ENCODE assay signal across 12 cellular contexts in genomic region chr17:64413505-64413904, GRCh38. TPM values are rescaled to one million over a fixed set of nuclear protein-coding genes. Genes with fewer than 3 reads are reported as not detected.
A peak's percentile ranks its signal among the peaks of the same experiment; 100 is the strongest.
DNase-seq lines count a peak whose midpoint lies in the region; ATAC-seq, FAIRE-seq and TF ChIP-seq lines count a peak whose summit lies in the region.
"Had no signal": no experiment of that assay in that cellular context is flagged by ENCODE, and none has a peak within 500 bp of the region (broad histone marks: within the 10 kb centered on the region; RNA-seq: fewer than 3 reads in every experiment).

No MANE protein-coding gene starts in this region.

- no peaks in the 10 kb centered on the region for H3K79me2 ChIP-seq in GM12878 (ENCODE audit: control insufficient read depth, insufficient read depth, low read length)

- no peak for ATAC-seq in heart right ventricle
- ATAC-seq in Right ventricle myocardium superior (ENCODE audit: poor library complexity): no peak
- peak; percentile 79 for ATAC-seq in HG03095 (IDR thresholded peaks at IDR 0.05; ENCODE audit: unreplicated experiment)
- peak; percentile 87 for ATAC-seq in GM12878
- ATAC-seq in GM18873 (IDR thresholded peaks at IDR 0.05; ENCODE audit: low FRiP score, unreplicated experiment): no peak

- WGBS in heart right ventricle, 2 donors: 65 to 69% methylated on average over 3 of the region's 3 CpGs
- 0% methylated on average over 3 of the region's 3 CpGs for WGBS in GM12878 (ENCODE audit: insufficient coverage, insufficient replicate concordance, low lambda C conversion rate, missing lambda C conversion rate)
- 36 to 70% methylated on average over 2 to 3 of the region's 3 CpGs for WGBS in transverse colon (ENCODE audit: low coverage in 1 of 2), 2 donors

- TF ChIP-seq POLR2A in GM12878 (IDR thresholded peaks at IDR 0.05; ENCODE audit: low read depth, low read length) (no peak), transverse colon (IDR thresholded peaks at IDR 0.05) (no peak)

- H3K9me3 ChIP-seq in heart right ventricle: no peaks in the 10 kb centered on the region
- H3K9me3 ChIP-seq in GM12878 (replicated peaks; ENCODE audit: control insufficient read depth, insufficient read depth, low read length): no peaks in the 10 kb centered on the region
- no peaks in the 10 kb centered on the region for H3K9me3 ChIP-seq in transverse colon
- no peaks in the 10 kb centered on the region for H3K9me3 ChIP-seq in ascending aorta
- H3K9me3 ChIP-seq: SJSA1, stomach had no signal

- H3K36me3 ChIP-seq in heart right ventricle (no peaks in the 10 kb centered on the region), GM12878 (ENCODE audit: control insufficient read depth in 2 of 2, insufficient read depth in 2 of 2, low read length in 1 of 2) (no peaks in the 10 kb centered on the region), transverse colon (no peaks in the 10 kb centered on the region), ascending aorta (no peaks in the 10 kb centered on the region)
- H3K36me3 ChIP-seq: SJSA1, stomach had no signal

- TF ChIP-seq RAD21 in GM12878 (IDR thresholded peaks at IDR 0.05; ENCODE audit: insufficient read depth, low read depth, low read length): no peak; the same call in 1 of the 2 replicates

- no peak for TF ChIP-seq CTCF in heart right ventricle (IDR thresholded peaks at IDR 0.05)
- no peak for TF ChIP-seq CTCF in GM12878 (IDR thresholded peaks at IDR 0.05 in 2 of 3, conservative IDR thresholded peaks at IDR 0.05 in 1 of 3; ENCODE audit: control insufficient read depth in 2 of 3, extremely low read depth in 1 of 3, insufficient read depth in 1 of 3, low read depth in 3 of 3, low read length in 3 of 3)
- TF ChIP-seq CTCF in transverse colon (IDR thresholded peaks at IDR 0.05): no peak
- TF ChIP-seq CTCF in ascending aorta (IDR thresholded peaks at IDR 0.05): no peak

- intact Hi-C loops in heart right ventricle (cut with DNase I): loop anchor here in 1 of 10 donors (5.0 kb wide), 1 partner anchor 91 kb away; no protein-coding TSS in a partner anchor
- intact Hi-C loops in Right ventricle myocardium superior (cut with DNase I): loop anchor here (2.0 to 10.0 kb wide), 2 partner anchors 105 to 231 kb away; no protein-coding TSS in a partner anchor
- intact Hi-C loops in GM12878 (cut with micrococcal nuclease; ENCODE audit: unreplicated experiment): loop anchor here (5.0 kb wide), 1 partner anchor 36 kb away; no protein-coding TSS in a partner anchor
- intact Hi-C loops in transverse colon (cut with DNase I; ENCODE audit: low total_unique reads): no loop called here
- intact Hi-C loops in ascending aorta (cut with DNase I): no loop called here

- in situ Hi-C loops in GM12878 (cut with MboI) (no loop called here), transverse colon (cut with MboI; ENCODE audit: low pct_ligation_motif_present in 1 of 4, low pct_unique_long_range_greater_than_20kb in 1 of 4, low sequenced_read_pairs in 3 of 4) (loop anchor here in 1 of 4 donors (10.0 kb wide), 1 partner anchor 89 kb away; no protein-coding TSS in a partner anchor)

- H2AFZ ChIP-seq in GM12878 (ENCODE audit: control insufficient read depth, low read depth, low read length): peak overlapping the region; percentile 67

- H4K20me1 ChIP-seq in GM12878 (ENCODE audit: control insufficient read depth, insufficient read depth): no peaks in the 10 kb centered on the region

- DNase-seq in heart right ventricle (no peak), Right ventricle myocardium superior (no peak), GM12878 (ENCODE audit: low read depth, low spot score) (peak; percentile 43), transverse colon (peak; percentile 40), HPDE6-E6E7 (ENCODE audit: extremely low spot score) (no peak), ascending aorta (ENCODE audit: low spot score in 2 of 2) (no peak)
- DNase-seq: AML-193, dorsolateral prefrontal cortex, stomach had no signal

- H3K4me1 ChIP-seq in heart right ventricle: peaks cover 0 to 51% (median 22%) of the 10 kb centered on the region in 9 donors
- H3K4me1 ChIP-seq in GM12878 (ENCODE audit: control insufficient read depth, insufficient read depth, low read length): peaks cover 30% of the 10 kb centered on the region
- peaks cover 0 to 2% (median 0%) of the 10 kb centered on the region in 4 donors for H3K4me1 ChIP-seq in transverse colon
- peaks cover 0 to 3% of the 10 kb centered on the region in 2 donors for H3K4me1 ChIP-seq in ascending aorta

- TF ChIP-seq EP300 in GM12878 (IDR thresholded peaks at IDR 0.05; ENCODE audit: borderline replicate concordance in 1 of 2, control insufficient read depth in 1 of 2, low read depth in 2 of 2, low read length in 2 of 2): 0 out of 4 replicates have a peak, but pooled peaks of 1 of the 2 experiments have one; percentile 27
- no peak for TF ChIP-seq EP300 in transverse colon (IDR thresholded peaks at IDR 0.05; ENCODE audit: low read depth)

- CTCF ChIA-PET in GM12878 (lab: Yijun Ruan, JAX): interaction anchor here (0.9 to 4.7 kb wide), 7 partner anchors 9 to 106 kb away, joined by 3 to 22 read pairs (median 8); no protein-coding TSS in a partner anchor

- no peaks in the 10 kb centered on the region for H3K27me3 ChIP-seq in heart right ventricle
- H3K27me3 ChIP-seq in GM12878 (replicated peaks in 1 of 2; ENCODE audit: control insufficient read depth in 2 of 2, insufficient read depth in 2 of 2, low read length in 1 of 2): no peaks in the 10 kb centered on the region
- H3K27me3 ChIP-seq in transverse colon: no peaks in the 10 kb centered on the region
- no peaks in the 10 kb centered on the region for H3K27me3 ChIP-seq in ascending aorta
- H3K27me3 ChIP-seq: dorsolateral prefrontal cortex, stomach had no signal

- H3K9ac ChIP-seq in GM12878 (ENCODE audit: control insufficient read depth, insufficient read depth, low read length): peak overlapping the region; percentile 8; the same call in 1 of the 2 replicates

- no peak for FAIRE-seq in GM12878 (lab: Jason Lieb, UNC)

- POLR2A ChIA-PET in GM12878 (lab: Charles Lee): interaction anchor here (0.5 to 1.2 kb wide), 3 partner anchors 69 to 511 kb away, joined by 3 to 7 read pairs (median 3); no protein-coding TSS in a partner anchor

- SMC1A ChIA-PET in GM12878 (lab: Charles Lee; ENCODE audit: uncharacterized antibody, unreplicated experiment): interaction anchor here (1.0 to 2.9 kb wide), 14 partner anchors 9 to 107 kb away, joined by 3 to 21 read pairs (median 8); no protein-coding TSS in a partner anchor

- peak overlapping the region in 6 of 10 donors; percentile 2 to 39 (median 25) for H3K4me3 ChIP-seq in heart right ventricle
- peak overlapping the region; percentile 56; the same call in 1 of the 2 replicates for H3K4me3 ChIP-seq in GM12878
- no peak overlapping the region for H3K4me3 ChIP-seq in transverse colon
- no peak overlapping the region for H3K4me3 ChIP-seq in ascending aorta
- H3K4me3 ChIP-seq: SJSA1, stomach had no signal

- RAD21 ChIA-PET in GM12878 (lab: Charles Lee; ENCODE audit: unreplicated experiment): interaction anchor here (0.6 to 2.4 kb wide), 7 partner anchors 10 to 393 kb away, joined by 3 to 23 read pairs (median 12); partner anchors contain the start of gene ICAM2

- H3K4me2 ChIP-seq in GM12878 (ENCODE audit: control insufficient read depth, insufficient read depth): peak overlapping the region; percentile 77

- BruUV-seq in GM12878 (replicated peaks; lab: Mats Ljungman, UMichigan): no TSS peak

- H3K27ac ChIP-seq in heart right ventricle (peak overlapping the region in 4 of 10 donors; percentile 77 to 82 (median 80)), GM12878 (ENCODE audit: control insufficient read depth, insufficient read depth) (peak overlapping the region; percentile 27; the same call in 1 of the 2 replicates), transverse colon (peak overlapping the region; percentile 47 to 69 (median 54)), ascending aorta (no peak overlapping the region)
- H3K27ac ChIP-seq: SJSA1 had no signal

RNA-seq across cellular contexts. Expression of gene PECAM1, which starts 22.8 kb away (rescaled TPM):
- total RNA-seq in heart right ventricle (100 to 1,000 TPM in 5 of 10 donors, 10 to 100 TPM in 5; 70.3 to 187 (median 105) TPM), Right ventricle myocardium superior (89.9 TPM), GM12878 (2014; rRNA removed) (11.1 and 13.2 TPM in 2 replicates), GM12878 (2014; rRNA removed; fragmentation: Illumina TruSeq; extraction: Trizol) (9.5 and 9.7 TPM in 2 replicates), GM12878 (2021) (26.1 and 35.2 TPM in 2 replicates), transverse colon (10 to 100 TPM; 17.7 to 32.1 (median 18.7) TPM), ascending aorta (325 TPM)
- polyA plus RNA-seq in heart right ventricle (10 to 100 TPM; 31.7 to 66.5 TPM), GM12878 (2011; rRNA removed) (32.7 and 34.7 TPM in 2 replicates), GM12878 (2014; fragmentation: Illumina TruSeq; extraction: Trizol) (13.9 and 17.4 TPM in 2 replicates), GM12878 (2014; fragmentation: Nextera tagmentation; extraction: Ambion mirVana) (1 to 10 TPM; 6.9 to 7.5 TPM), GM12878 (2014; rRNA removed) (16.7 and 20.6 TPM in 2 replicates), GM12878 (2016; fragmentation: Nextera tagmentation; extraction: Ambion mirVana) (10 to 100 TPM; 12.5 to 14.1 TPM)
- total RNA-seq in GM12878 (2013; cell fraction: nucleolus; rRNA removed): 32.2 and 34.1 TPM in 2 replicates
- polyA plus RNA-seq in GM12878 (2011; ENCODE audit: low read depth): 1.1 TPM
- 21.0 and 34.5 TPM in 2 replicates for polyA plus RNA-seq in GM12878 (2011; cell fraction: cytosol; rRNA removed)
- polyA plus RNA-seq in GM12878 (2011; cell fraction: nucleus; rRNA removed): 10.6 and 20.6 TPM in 2 replicates
- polyA plus RNA-seq in GM12878 (2012): 1.4 and 3.6 TPM in 2 replicates
- 101 and 135 TPM in 2 replicates for polyA minus RNA-seq in GM12878 (2011; rRNA and poly(A)+ RNA removed)
- 10.6 and 22.3 TPM in 2 replicates for polyA minus RNA-seq in GM12878 (2011; cell fraction: cytosol; rRNA and poly(A)+ RNA removed)
- 14.3 and 19.1 TPM in 2 replicates for polyA minus RNA-seq in GM12878 (2011; cell fraction: nucleus; rRNA and poly(A)+ RNA removed)
- total RNA-seq: SJSA1 had no signal

RNA-seq across cellular contexts. Expression of gene MILR1, which starts 35.4 kb away (rescaled TPM):
- 10 to 100 TPM in 1 of 10 donors, 1 to 10 TPM in 9; 1.0 to 13.3 (median 1.2) TPM for total RNA-seq in heart right ventricle
- 1 to 10 TPM; 1.5 to 3.3 TPM for polyA plus RNA-seq in heart right ventricle
- total RNA-seq in Right ventricle myocardium superior: 2.2 TPM
- total RNA-seq in GM12878 (2013; cell fraction: nucleolus; rRNA removed): 8.4 and 8.8 TPM in 2 replicates
- 15.4 and 17.8 TPM in 2 replicates for total RNA-seq in GM12878 (2014; rRNA removed)
- total RNA-seq in GM12878 (2014; rRNA removed; fragmentation: Illumina TruSeq; extraction: Trizol): 24.0 and 24.6 TPM in 2 replicates
- total RNA-seq in GM12878 (2021): 13.2 and 16.7 TPM in 2 replicates
- polyA plus RNA-seq in GM12878 (2011; ENCODE audit: low read depth): 3.6 TPM
- 2.0 and 2.4 TPM in 2 replicates for polyA plus RNA-seq in GM12878 (2011; rRNA removed)
- polyA plus RNA-seq in GM12878 (2011; cell fraction: cytosol; rRNA removed): 2.1 and 3.8 TPM in 2 replicates
- 0.94 and 3.6 TPM in 2 replicates for polyA plus RNA-seq in GM12878 (2011; cell fraction: nucleus; rRNA removed)
- polyA plus RNA-seq in GM12878 (2012): 3.4 and 5.0 TPM in 2 replicates
- 47.2 and 54.1 TPM in 2 replicates for polyA plus RNA-seq in GM12878 (2014; fragmentation: Illumina TruSeq; extraction: Trizol)
- polyA plus RNA-seq in GM12878 (2014; fragmentation: Nextera tagmentation; extraction: Ambion mirVana): 10 to 100 TPM; 16.2 to 25.0 TPM
- polyA plus RNA-seq in GM12878 (2014; rRNA removed): 16.4 and 19.2 TPM in 2 replicates
- 1 to 10 TPM; 2.8 to 4.3 TPM for polyA plus RNA-seq in GM12878 (2016; fragmentation: Nextera tagmentation; extraction: Ambion mirVana)
- 1.9 and 3.1 TPM in 2 replicates for polyA minus RNA-seq in GM12878 (2011; rRNA and poly(A)+ RNA removed)
- polyA minus RNA-seq in GM12878 (2011; cell fraction: cytosol; rRNA and poly(A)+ RNA removed): not detected in 2 replicates
- 0.67 and 0.85 TPM in 2 replicates for polyA minus RNA-seq in GM12878 (2011; cell fraction: nucleus; rRNA and poly(A)+ RNA removed)
- 1 to 10 TPM in 2 of 4 donors, not detected in 2; 1.4 to 2.3 TPM for total RNA-seq in transverse colon
- 6.2 TPM for total RNA-seq in ascending aorta
- total RNA-seq: SJSA1 had no signal

Comparison
In these comparisons a context has a peak if more than half of its experiments do, and no peak if none do; other contexts are left out.
1. ATAC-seq: peak in HG03095 (single experiment) and GM12878 (single experiment); none in heart right ventricle (0 of 8), Right ventricle myocardium superior (single experiment) and GM18873 (single experiment).
2. DNase-seq: peak in GM12878 (single experiment) and transverse colon (single experiment); none in heart right ventricle (0 of 2), Right ventricle myocardium superior (single experiment), HPDE6-E6E7 (single experiment) and ascending aorta (0 of 2).
3. H3K27ac ChIP-seq: peak in GM12878 (single experiment) and transverse colon (4 of 4); none in ascending aorta (0 of 2).
4. H3K4me3 ChIP-seq: peak in heart right ventricle (6 of 10) and GM12878 (single experiment); none in transverse colon (0 of 4) and ascending aorta (0 of 2).
5. intact Hi-C loops: an anchor here in Right ventricle myocardium superior (2.0 to 10.0 kb wide) and GM12878 (5.0 kb wide); none called in transverse colon and ascending aorta.